In genomic region chr4:25826074-25826752, GRCh38 we compare ENCODE assay signal across 21 cellular contexts.
"Had no signal": no experiment of that assay in that cellular context is flagged by ENCODE, and none has a peak within 500 bp of the region (broad histone marks: within the 10 kb centered on the region; RNA-seq: fewer than 3 reads in every experiment).

No MANE protein-coding gene starts in this region.

- H3K27ac ChIP-seq: sigmoid colon, testis had no signal

- H3K27me3 ChIP-seq: sigmoid colon, testis had no signal

- H3K4me3 ChIP-seq: sigmoid colon, smooth muscle cell, testis had no signal

- H3K4me1 Mint-ChIP-seq: activated B cell treated with CpG ODN at 0.5 μM for 24 hours; activated CD4-positive, alpha-beta T cell treated with anti-CD3 and anti-CD28 coated beads for 36 hours; neural crest cell had no signal

- H3K9me3 Mint-ChIP-seq: activated B cell treated with CpG ODN at 0.5 μM for 24 hours; activated naive CD4-positive, alpha-beta T cell treated with anti-CD3 and anti-CD28 coated beads, Interleukin-2, amount 50 U/mL, for 72 hours; activated T-helper 1 cell treated with anti-CD3 and anti-CD28 coated beads, Interleukin-12 subunit alpha, Interleukin-12 subunit beta, Interleukin-2, Interleukin-4 antibody, amounts not matched to agents 30 ng/mL and 10 ng/mL and 1 ng/mL, durations not matched to agents 14 hours and 24 hours and 36 hours; brain; dendritic cell treated with granulocyte-macrophage colony-stimulating factor and Interleukin-4, amounts not matched to agents 40 ng/mL and 50 ng/mL, for 4 days; memory B cell; neural crest cell; T-cell; type B pancreatic cell had no signal

- ATAC-seq: activated CD4-positive, alpha-beta T cell treated with anti-CD3 and anti-CD28 coated beads for 36 hours; activated naive CD4-positive, alpha-beta T cell treated with anti-CD3 and anti-CD28 coated beads, Interleukin-2, amount 50 U/mL, for 72 hours; left colon; T-cell had no signal

- DNase-seq: activated B cell treated with CpG ODN at 0.5 μM for 24 hours; activated CD4-positive, alpha-beta T cell treated with anti-CD3 and anti-CD28 coated beads for 36 hours; activated CD4-positive, alpha-beta T cell treated with anti-CD3 and anti-CD28 coated beads, Interleukin-2, amount 50 U/mL, for 48 hours; activated gamma-delta T cell treated with Interleukin-2 at 50 U/mL for 16 hours; aorta; effector CD4-positive, alpha-beta T cell; left colon; posterior cingulate gyrus; sigmoid colon; stimulated activated CD4-positive, alpha-beta T cell treated with anti-CD3 and anti-CD28 coated beads, Interleukin-15, amount 100 ng/mL, for 24 hours; stimulated activated naive CD4-positive, alpha-beta T cell; T-cell; testis had no signal

- H3K27ac Mint-ChIP-seq: activated B cell treated with CpG ODN at 0.5 μM for 24 hours; activated CD4-positive, alpha-beta T cell treated with anti-CD3 and anti-CD28 coated beads for 36 hours; activated naive CD4-positive, alpha-beta T cell treated with anti-CD3 and anti-CD28 coated beads, Interleukin-2, amount 50 U/mL, for 72 hours; activated T-helper 1 cell treated with anti-CD3 and anti-CD28 coated beads, Interleukin-12 subunit alpha, Interleukin-12 subunit beta, Interleukin-2, Interleukin-4 antibody, amounts not matched to agents 30 ng/mL and 10 ng/mL and 1 ng/mL, durations not matched to agents 14 hours and 24 hours and 36 hours; dendritic cell treated with granulocyte-macrophage colony-stimulating factor and Interleukin-4, amounts not matched to agents 40 ng/mL and 50 ng/mL, for 4 days; memory B cell; T-cell; type B pancreatic cell had no signal

- H3K36me3 ChIP-seq: sigmoid colon had no signal

- H3K4me1 ChIP-seq: sigmoid colon, testis had no signal

- H3K9me3 ChIP-seq: sigmoid colon, testis had no signal

- H3K4me3 Mint-ChIP-seq: activated B cell treated with CpG ODN at 0.5 μM for 24 hours; activated CD4-positive, alpha-beta T cell treated with anti-CD3 and anti-CD28 coated beads for 36 hours; activated T-helper 1 cell treated with anti-CD3 and anti-CD28 coated beads, Interleukin-12 subunit alpha, Interleukin-12 subunit beta, Interleukin-2, Interleukin-4 antibody, amounts not matched to agents 30 ng/mL and 10 ng/mL and 1 ng/mL, durations not matched to agents 14 hours and 24 hours and 36 hours; brain; dendritic cell treated with granulocyte-macrophage colony-stimulating factor and Interleukin-4, amounts not matched to agents 40 ng/mL and 50 ng/mL, for 4 days; memory B cell; neural crest cell; T-cell; type B pancreatic cell had no signal

- H3K27me3 Mint-ChIP-seq: activated B cell treated with CpG ODN at 0.5 μM for 24 hours; activated CD4-positive, alpha-beta T cell treated with anti-CD3 and anti-CD28 coated beads for 36 hours; memory B cell; T-cell; type B pancreatic cell had no signal
